In genomic region chr9:87537625-87538024, GRCh38 we compare ENCODE assay signal across 22 cellular contexts. TPM values are rescaled to one million over a fixed set of nuclear protein-coding genes. Genes with fewer than 3 reads are reported as not detected.
DNase-seq lines count a peak whose midpoint lies in the region; TF ChIP-seq lines count a peak whose summit lies in the region.
"Had no signal": no experiment of that assay in that cellular context is flagged by ENCODE, and none has a peak within 500 bp of the region (broad histone marks: within the 10 kb centered on the region; RNA-seq: fewer than 3 reads in every experiment).

No MANE protein-coding gene starts in this region.

- H3K27me3 Mint-ChIP-seq in brain (no peaks in the 10 kb centered on the region), nephron progenitor cell (ENCODE audit: low read depth, poor library complexity) (no peaks in the 10 kb centered on the region)
- H3K27me3 Mint-ChIP-seq: activated CD4-positive, alpha-beta T cell treated with anti-CD3 and anti-CD28 coated beads, Interleukin-2, amount 10 ng/mL, durations not matched to agents 24 days and 14 days had no signal

- no peaks in the 10 kb centered on the region for H3K9me3 ChIP-seq in mammary epithelial cell (replicated peaks; ENCODE audit: insufficient read depth, low read length)
- H3K9me3 ChIP-seq: adrenal gland, heart left ventricle, psoas muscle had no signal

- H3K9ac ChIP-seq in mammary epithelial cell (ENCODE audit: insufficient read depth, low read length), result no peak overlapping the region

- CTCF ChIA-PET in mammary epithelial cell (lab: Charles Lee; ENCODE audit: low non-redundant PET), result no interaction called here

- H3K4me1 Mint-ChIP-seq in brain (peaks cover 52% of the 10 kb centered on the region), nephron progenitor cell (peaks cover 30% of the 10 kb centered on the region)
- H3K4me1 Mint-ChIP-seq: B cell; CD8-positive, alpha-beta memory T cell had no signal

- H3K27ac ChIP-seq in mammary epithelial cell (ENCODE audit: insufficient read depth, low read depth, low read length), result no peak overlapping the region
- H3K27ac ChIP-seq: adrenal gland, heart left ventricle, psoas muscle had no signal

- WGBS in mammary epithelial cell (ENCODE audit: low coverage, missing lambda C conversion rate), result 93% methylated on average over 7 of the region's 7 CpGs

- no peak overlapping the region for H3K4me3 ChIP-seq in mammary epithelial cell (replicated peaks in 1 of 3; ENCODE audit: insufficient read depth in 1 of 3, low read depth in 2 of 3, low read length in 3 of 3)
- H3K4me3 ChIP-seq: adrenal gland, heart left ventricle, K562, lung, psoas muscle had no signal

- no peak overlapping the region for H2AFZ ChIP-seq in mammary epithelial cell (ENCODE audit: low read depth, low read length)

- no peaks in the 10 kb centered on the region for H3K36me3 ChIP-seq in mammary epithelial cell (ENCODE audit: insufficient read depth, low read length)
- H3K36me3 ChIP-seq: adrenal gland, heart left ventricle had no signal

- H4K20me1 ChIP-seq in mammary epithelial cell (ENCODE audit: insufficient read depth, low read length), result no peaks in the 10 kb centered on the region

- no TSS peak for BruUV-seq in mammary epithelial cell (replicated peaks; lab: Mats Ljungman, UMichigan)

- H3K4me3 Mint-ChIP-seq in brain, result peak overlapping the region in 3 of 5 experiments; percentile 6 to 40 (median 39)
- H3K4me3 Mint-ChIP-seq in nephron progenitor cell, result no peak overlapping the region
- H3K4me3 Mint-ChIP-seq: activated CD4-positive, alpha-beta T cell treated with anti-CD3 and anti-CD28 coated beads, Interleukin-2, amount 10 ng/mL, durations not matched to agents 24 days and 14 days; activated naive CD4-positive, alpha-beta T cell treated with anti-CD3 and anti-CD28 coated beads for 36 hours; activated T-cell treated with anti-CD3 and anti-CD28 coated beads, Interleukin-2, amount 50 U/mL, for 4 hours; B cell; CD8-positive, alpha-beta memory T cell had no signal

- H3K36me3 Mint-ChIP-seq in brain (peaks cover 30% of the 10 kb centered on the region), nephron progenitor cell (ENCODE audit: low read depth) (peaks cover 18% of the 10 kb centered on the region)
- H3K36me3 Mint-ChIP-seq: CD8-positive, alpha-beta memory T cell had no signal

- H3K4me1 ChIP-seq in mammary epithelial cell (ENCODE audit: insufficient read depth, low read length), result no peaks in the 10 kb centered on the region
- H3K4me1 ChIP-seq: adrenal gland, heart left ventricle, psoas muscle had no signal

- dilution Hi-C loops in mammary epithelial cell (cut with HindIII; ENCODE audit: low sequenced_read_pairs), result no loop called here

- H3K9me3 Mint-ChIP-seq in brain (no peaks in the 10 kb centered on the region), nephron progenitor cell (no peaks in the 10 kb centered on the region)
- H3K9me3 Mint-ChIP-seq: activated CD4-positive, alpha-beta T cell treated with anti-CD3 and anti-CD28 coated beads, Interleukin-2, amount 10 ng/mL, durations not matched to agents 24 days and 14 days; activated naive CD4-positive, alpha-beta T cell treated with anti-CD3 and anti-CD28 coated beads for 36 hours; activated T-cell treated with anti-CD3 and anti-CD28 coated beads, Interleukin-2, amount 50 U/mL, for 4 hours; CD8-positive, alpha-beta memory T cell had no signal

- intact Hi-C loops in mammary epithelial cell (cut with micrococcal nuclease), result no loop called here

- peak; percentile 86 for DNase-seq in DMS 273 (lab: John Stamatoyannopoulos, UW; ENCODE audit: unreplicated experiment)
- DNase-seq in NCI-H2171 (lab: John Stamatoyannopoulos, UW), result peak; percentile 76
- no peak for DNase-seq in nephron progenitor cell
- DNase-seq in stimulated activated CD4-positive, alpha-beta T cell treated with anti-CD3 and anti-CD28 coated beads, Interleukin-2, amount 100 ng/mL, for 24 hours, result no peak
- no peak for DNase-seq in activated gamma-delta T cell treated with Interleukin-2 at 50 U/mL for 16 hours
- DNase-seq in NCI-H1105 treated with DMSO at 0.1 percent for 48 hours (lab: John Stamatoyannopoulos, UW), result no peak
- no peak for DNase-seq in mammary epithelial cell
- DNase-seq: activated CD4-positive, alpha-beta T cell treated with anti-CD3 and anti-CD28 coated beads, Interleukin-2, amount 10 ng/mL, durations not matched to agents 24 days and 14 days; activated naive CD4-positive, alpha-beta T cell treated with anti-CD3 and anti-CD28 coated beads for 36 hours; activated T-cell treated with anti-CD3 and anti-CD28 coated beads, Interleukin-2, amount 50 U/mL, for 4 hours; adrenal gland; CD8-positive, alpha-beta memory T cell; DMS153; heart left ventricle; NCI-H2029 treated with DMSO at 0.1 percent for 48 hours; NCI-H345; psoas muscle; stimulated activated naive CD4-positive, alpha-beta T cell treated with Interleukin-2 at 50 U/mL for 16 hours had no signal

- TF ChIP-seq CTCF in brain (conservative IDR thresholded peaks at IDR 0.05) (no peak), nephron progenitor cell (IDR thresholded peaks at IDR 0.05) (no peak), mammary epithelial cell (conservative IDR thresholded peaks at IDR 0.05 in 1 of 2, IDR thresholded peaks at IDR 0.05 in 1 of 2; ENCODE audit: extremely low read depth in 1 of 2, insufficient read depth in 1 of 2, low read depth in 1 of 2, low read length in 2 of 2) (no peak)

- H3K27me3 ChIP-seq in mammary epithelial cell (ENCODE audit: insufficient read depth, low read length), result peaks cover 2% of the 10 kb centered on the region
- H3K27me3 ChIP-seq: adrenal gland, heart left ventricle had no signal

- H3K27ac Mint-ChIP-seq in brain (peak overlapping the region; percentile 0 to 88 (median 67)), nephron progenitor cell (peak overlapping the region; percentile 1)
- H3K27ac Mint-ChIP-seq: activated naive CD4-positive, alpha-beta T cell treated with anti-CD3 and anti-CD28 coated beads for 36 hours; B cell; CD8-positive, alpha-beta memory T cell had no signal

- no peaks in the 10 kb centered on the region for H3K79me2 ChIP-seq in mammary epithelial cell (ENCODE audit: insufficient read depth, low read length)

- H3K4me2 ChIP-seq in mammary epithelial cell (ENCODE audit: insufficient read depth, low read depth, low read length), result no peak overlapping the region

- in situ Hi-C loops in mammary epithelial cell (cut with MboI; ENCODE audit: low sequenced_read_pairs in 2 of 2), result no loop called here

RNA-seq across cellular contexts. Expression of gene DAPK1, which starts 40.0 kb away (rescaled TPM):
- polyA plus RNA-seq in brain (ENCODE audit: insufficient read depth, low read depth, low replicate concordance) (2.8 TPM), mammary epithelial cell (3.7 TPM)
- 10 to 100 TPM; 17.1 to 33.3 TPM for total RNA-seq in mammary epithelial cell
- 18.0 TPM for polyA minus RNA-seq in mammary epithelial cell
- polyA plus RNA-seq: CD8-positive, alpha-beta memory T cell had no signal

Comparison
In these comparisons a context has a peak if more than half of its experiments do, and no peak if none do; other contexts are left out.
1. DNase-seq: peak in DMS 273 (single experiment) and NCI-H2171 (single experiment); none in nephron progenitor cell (single experiment), stimulated activated CD4-positive, alpha-beta T cell treated with anti-CD3 and anti-CD28 coated beads, Interleukin-2, amount 100 ng/mL, for 24 hours (0 of 2), activated gamma-delta T cell treated with Interleukin-2 at 50 U/mL for 16 hours (single experiment), NCI-H1105 treated with DMSO at 0.1 percent for 48 hours (single experiment) and mammary epithelial cell (single experiment).